Comparison of ENCODE assay signal across 11 cellular contexts in genomic region chr9:134395727-134396257, GRCh38.
DNase-seq lines count a peak whose midpoint lies in the region; ATAC-seq, FAIRE-seq and TF ChIP-seq lines count a peak whose summit lies in the region.
"Had no signal": no experiment of that assay in that cellular context is flagged by ENCODE, and none has a peak within 500 bp of the region (broad histone marks: within the 10 kb centered on the region; RNA-seq: fewer than 3 reads in every experiment).

No MANE protein-coding gene starts in this region.

- H3K9me3 Mint-ChIP-seq in activated naive CD4-positive, alpha-beta T cell treated with anti-CD3 and anti-CD28 coated beads for 36 hours, result peaks cover 10% of the 10 kb centered on the region
- peaks cover 6 to 11% of the 10 kb centered on the region in 2 donors for H3K9me3 Mint-ChIP-seq in activated naive CD4-positive, alpha-beta T cell treated with anti-CD3 and anti-CD28 coated beads, Interleukin-2, amount 50 U/mL, for 72 hours

- 84% methylated on average over 5 of the region's 13 CpGs for WGBS in HepG2 (ENCODE audit: low lambda C conversion rate)

- H3K27ac ChIP-seq in OCI-LY7 (ENCODE audit: low read depth, low read length, poor library complexity, severe bottlenecking) (no peak overlapping the region), HepG2 (ENCODE audit: extremely low read length, insufficient read depth, low read length) (no peak overlapping the region), subcutaneous abdominal adipose tissue (ENCODE audit: low read depth, low read length) (peak overlapping the region; percentile 37)

- DNase-seq in activated naive CD4-positive, alpha-beta T cell treated with anti-CD3 and anti-CD28 coated beads for 36 hours, result no peak
- no peak for DNase-seq in activated naive CD4-positive, alpha-beta T cell treated with anti-CD3 and anti-CD28 coated beads, Interleukin-2, amount 50 U/mL, for 72 hours (ENCODE audit: low spot score in 2 of 2)
- DNase-seq in OCI-LY7 (ENCODE audit: low spot score), result no peak
- DNase-seq in HepG2 (ENCODE audit: low spot score), result no peak
- DNase-seq in NCI-H345 treated with DMSO at 0.1 percent for 48 hours (lab: John Stamatoyannopoulos, UW; ENCODE audit: unreplicated experiment), result no peak
- no peak for DNase-seq in NOMO-1 treated with dmso at 0.1 percent for 144 hours (lab: John Stamatoyannopoulos, UW; ENCODE audit: unreplicated experiment)
- no peak for DNase-seq in NCI-H128 (lab: John Stamatoyannopoulos, UW; ENCODE audit: unreplicated experiment)
- DNase-seq: foreskin melanocyte, kidney glomerular epithelial cell, NCI-H2081 had no signal

- H3K4me3 ChIP-seq in OCI-LY7 (ENCODE audit: low read depth, low read length, poor library complexity, severe bottlenecking) (no peak overlapping the region), HepG2 (replicated peaks in 1 of 3; ENCODE audit: insufficient read depth in 1 of 3, low read depth in 2 of 3, low read length in 3 of 3) (no peak overlapping the region), subcutaneous abdominal adipose tissue (ENCODE audit: low read depth in 1 of 5, low read length in 5 of 5) (peak overlapping the region in 2 of 5 donors; percentile 17 to 19)

- H3K27me3 Mint-ChIP-seq in activated naive CD4-positive, alpha-beta T cell treated with anti-CD3 and anti-CD28 coated beads for 36 hours (ENCODE audit: low read depth), result no peaks in the 10 kb centered on the region

- H4K20me1 ChIP-seq in OCI-LY7 (ENCODE audit: insufficient read depth, low read length), result no peaks in the 10 kb centered on the region
- peaks cover 70% of the 10 kb centered on the region for H4K20me1 ChIP-seq in HepG2 (ENCODE audit: insufficient read depth, low read length)

- H3K36me3 Mint-ChIP-seq in activated naive CD4-positive, alpha-beta T cell treated with anti-CD3 and anti-CD28 coated beads for 36 hours (ENCODE audit: low read depth), result no peaks in the 10 kb centered on the region
- H3K36me3 Mint-ChIP-seq in activated naive CD4-positive, alpha-beta T cell treated with anti-CD3 and anti-CD28 coated beads, Interleukin-2, amount 50 U/mL, for 72 hours, result peaks cover 16 to 25% of the 10 kb centered on the region in 2 donors

- POLR2A ChIA-PET in OCI-LY7 (lab: Charles Lee), result interaction anchor here (0.8 kb wide), 1 partner anchor 11 kb away, joined by 3 read pairs; no protein-coding TSS in a partner anchor
- POLR2A ChIA-PET in HepG2 (lab: Yijun Ruan, JAX), result interaction anchor here (1.5 kb wide), 1 partner anchor 11 kb away, joined by 3 read pairs; no protein-coding TSS in a partner anchor

- no peaks in the 10 kb centered on the region for H3K9me2 ChIP-seq in OCI-LY7 (ENCODE audit: insufficient read depth, low read length)

- H3K9me3 ChIP-seq in OCI-LY7 (ENCODE audit: low read length) (peaks cover 10% of the 10 kb centered on the region), HepG2 (ENCODE audit: low read length) (peaks cover 10% of the 10 kb centered on the region), subcutaneous abdominal adipose tissue (ENCODE audit: control insufficient read depth in 5 of 5, low read length in 5 of 5) (peaks cover 0 to 8% (median 4%) of the 10 kb centered on the region in 5 donors)

- no peak for ATAC-seq in activated naive CD4-positive, alpha-beta T cell treated with anti-CD3 and anti-CD28 coated beads, Interleukin-2, amount 50 U/mL, for 72 hours
- no peak for ATAC-seq in HepG2

- H3K36me3 ChIP-seq in OCI-LY7 (ENCODE audit: insufficient read depth, low read length), result no peaks in the 10 kb centered on the region
- H3K36me3 ChIP-seq in HepG2 (replicated peaks in 1 of 2; ENCODE audit: control insufficient read depth in 1 of 2, insufficient read depth in 2 of 2, low read length in 2 of 2), result peaks cover 0 to 3% of the 10 kb centered on the region in 2 experiments; a peak in 1 of 5 replicates
- H3K36me3 ChIP-seq in subcutaneous abdominal adipose tissue (ENCODE audit: control insufficient read depth in 5 of 5, insufficient read depth in 5 of 5, low read length in 5 of 5), result peaks cover 0 to 7% (median 0%) of the 10 kb centered on the region in 5 donors

- H2AFZ ChIP-seq in OCI-LY7 (ENCODE audit: low read length), result peak overlapping the region; percentile 48; the same call in 1 of the 2 replicates
- no peak overlapping the region for H2AFZ ChIP-seq in HepG2 (ENCODE audit: low read length)

- H3K9ac ChIP-seq in HepG2 (ENCODE audit: insufficient read depth, low read depth, low read length), result no peak overlapping the region
- H3K9ac ChIP-seq in subcutaneous abdominal adipose tissue (ENCODE audit: low read length in 5 of 5), result peak overlapping the region in 3 of 5 donors; percentile 21 to 48 (median 32)

- no peak for TF ChIP-seq POLR2A in HepG2 (IDR thresholded peaks at IDR 0.05; ENCODE audit: insufficient read depth in 1 of 2, low read depth in 2 of 2, low read length in 2 of 2)

- intact Hi-C loops in activated naive CD4-positive, alpha-beta T cell treated with anti-CD3 and anti-CD28 coated beads for 36 hours (cut with micrococcal nuclease), result loop anchor here (2.0 to 10.0 kb wide), 2 partner anchors 329 to 691 kb away; no protein-coding TSS in a partner anchor
- intact Hi-C loops in OCI-LY7 (cut with micrococcal nuclease; ENCODE audit: unreplicated experiment) (loop anchor here (2.0 kb wide), 1 partner anchor 23 kb away; no protein-coding TSS in a partner anchor), HepG2 (cut with micrococcal nuclease; ENCODE audit: unreplicated experiment) (no loop called here)

- H3K27me3 ChIP-seq in HepG2 (ENCODE audit: control insufficient read depth in 1 of 2, insufficient read depth in 2 of 2, low read length in 2 of 2), result no peaks in the 10 kb centered on the region
- H3K27me3 ChIP-seq in subcutaneous abdominal adipose tissue (ENCODE audit: control insufficient read depth in 5 of 5, insufficient read depth in 4 of 5, low read length in 5 of 5), result no peaks in the 10 kb centered on the region

- BruUV-seq in OCI-LY7 (replicated peaks; lab: Mats Ljungman, UMichigan), result no TSS peak
- no TSS peak for BruUV-seq in HepG2 (replicated peaks; lab: Mats Ljungman, UMichigan)

- TF ChIP-seq EP300 in HepG2 (IDR thresholded peaks at IDR 0.05; ENCODE audit: low read depth in 2 of 2, low read length in 2 of 2) (no peak), HepG2 (CRISPR knock-in tag; IDR thresholded peaks at IDR 0.05; ENCODE audit: borderline replicate concordance) (no peak)

- TF ChIP-seq CTCF in OCI-LY7 (conservative IDR thresholded peaks at IDR 0.05; ENCODE audit: low read length) (no peak), HepG2 (CRISPR knock-in tag; IDR thresholded peaks at IDR 0.05) (no peak)

- H3K4me3 Mint-ChIP-seq in activated naive CD4-positive, alpha-beta T cell treated with anti-CD3 and anti-CD28 coated beads for 36 hours, result no peak overlapping the region

- no peak for FAIRE-seq in HepG2 (lab: Jason Lieb, UNC)

- H3K79me2 ChIP-seq in OCI-LY7 (ENCODE audit: insufficient read depth, low read depth, low read length), result no peaks in the 10 kb centered on the region
- H3K79me2 ChIP-seq in HepG2 (ENCODE audit: insufficient read depth, low read length), result peaks cover 48% of the 10 kb centered on the region

- H3K4me2 ChIP-seq in OCI-LY7 (ENCODE audit: low read length) (peak overlapping the region; percentile 78), HepG2 (ENCODE audit: low read depth, low read length) (no peak overlapping the region)

- peak overlapping the region; percentile 84 for H3K27ac Mint-ChIP-seq in activated naive CD4-positive, alpha-beta T cell treated with anti-CD3 and anti-CD28 coated beads for 36 hours
- no peak overlapping the region for H3K27ac Mint-ChIP-seq in activated naive CD4-positive, alpha-beta T cell treated with anti-CD3 and anti-CD28 coated beads, Interleukin-2, amount 50 U/mL, for 72 hours

- peaks cover 17% of the 10 kb centered on the region for H3K4me1 ChIP-seq in OCI-LY7 (ENCODE audit: insufficient read depth, low read length, poor library complexity, severe bottlenecking)
- H3K4me1 ChIP-seq in HepG2 (ENCODE audit: insufficient read depth, low read length), result no peaks in the 10 kb centered on the region
- peaks cover 13 to 76% (median 72%) of the 10 kb centered on the region in 5 donors for H3K4me1 ChIP-seq in subcutaneous abdominal adipose tissue (ENCODE audit: control insufficient read depth in 5 of 5, insufficient read depth in 5 of 5, low read length in 5 of 5)

- peaks cover 51% of the 10 kb centered on the region for H3K4me1 Mint-ChIP-seq in activated naive CD4-positive, alpha-beta T cell treated with anti-CD3 and anti-CD28 coated beads for 36 hours (ENCODE audit: low read depth)

- in situ Hi-C loops in HepG2 (cut with HindIII; ENCODE audit: extremely low pct_ligation_motif_present, low pct_unique_long_range_greater_than_20kb), result no loop called here

- TF ChIP-seq RAD21 in HepG2 (CRISPR knock-in tag; IDR thresholded peaks at IDR 0.05), result no peak

- CTCF ChIA-PET in activated naive CD4-positive, alpha-beta T cell treated with anti-CD3 and anti-CD28 coated beads for 36 hours (lab: Charles Lee), result interaction anchor here (1.4 to 1.6 kb wide), 2 partner anchors 13 to 47 kb away, joined by 3 to 7 read pairs; no protein-coding TSS in a partner anchor
- CTCF ChIA-PET in OCI-LY7 (lab: Charles Lee; ENCODE audit: unreplicated experiment) (interaction anchor here (0.6 to 0.8 kb wide), 2 partner anchors 10 to 225 kb away, joined by 3 read pairs; no protein-coding TSS in a partner anchor), HepG2 (lab: Yijun Ruan, JAX; ENCODE audit: low intra/inter-chr PET ratio, low total read pairs) (no interaction called here)
